In genomic region chr5:116571568-116572321, GRCh38 we compare ENCODE assay signal across 12 cellular contexts. TPM values are rescaled to one million over a fixed set of nuclear protein-coding genes. Genes with fewer than 3 reads are reported as not detected.
DNase-seq lines count a peak whose midpoint lies in the region; ATAC-seq and TF ChIP-seq lines count a peak whose summit lies in the region.
"Had no signal": no experiment of that assay in that cellular context is flagged by ENCODE, and none has a peak within 500 bp of the region (broad histone marks: within the 10 kb centered on the region; RNA-seq: fewer than 3 reads in every experiment).

No MANE protein-coding gene starts in this region.

- H3K9me3 ChIP-seq in left ventricle myocardium inferior (replicated peaks) (no peaks in the 10 kb centered on the region), ectodermal cell (ENCODE audit: control insufficient read depth, low read length) (no peaks in the 10 kb centered on the region), muscle layer of duodenum (ENCODE audit: control insufficient read depth in 1 of 2, low read length in 2 of 2) (no peaks in the 10 kb centered on the region)
- H3K9me3 ChIP-seq: BLaER1 treated with 17β-estradiol and CSF1 and Interleukin-3, amounts not matched to agents 10 nM and 100 nM had no signal

- H3K4me1 ChIP-seq in left ventricle myocardium inferior, result peaks cover 48% of the 10 kb centered on the region
- H3K4me1 ChIP-seq in ectodermal cell (ENCODE audit: control insufficient read depth, insufficient read depth, low read length), result peaks cover 14% of the 10 kb centered on the region
- H3K4me1 ChIP-seq in muscle layer of duodenum (ENCODE audit: control insufficient read depth in 1 of 2, insufficient read depth in 2 of 2, low read length in 2 of 2), result peaks cover 0 to 11% of the 10 kb centered on the region in 2 donors

- no peak for DNase-seq in left ventricle myocardium inferior
- no peak for DNase-seq in Right ventricle myocardium superior
- DNase-seq in activated CD4-positive, alpha-beta T cell treated with anti-CD3 and anti-CD28 coated beads for 1 hour, result no peak
- no peak for DNase-seq in activated T-cell treated with anti-CD3 and anti-CD28 coated beads, Interleukin-2, amount 50 U/mL, for 24 hours
- no peak for DNase-seq in activated CD4-positive, alpha-beta T cell treated with anti-CD3 and anti-CD28 coated beads, Interleukin-2, amount 50 U/mL, for 1 hour
- DNase-seq: central memory CD4-positive, alpha-beta T cell; stimulated activated CD4-positive, alpha-beta T cell treated with anti-CD3 and anti-CD28 coated beads, Interleukin-12 subunit alpha, Interleukin-12 subunit beta, amount 100 ng/mL, for 4 hours had no signal

- peaks cover 81% of the 10 kb centered on the region for H3K27me3 Mint-ChIP-seq in activated T-cell treated with anti-CD3 and anti-CD28 coated beads, Interleukin-2, amount 50 U/mL, for 24 hours

- intact Hi-C loops in left ventricle myocardium inferior (cut with micrococcal nuclease), result no loop called here
- intact Hi-C loops in Right ventricle myocardium superior (cut with DNase I), result loop anchor here (10.0 kb wide), 1 partner anchor 213 kb away; no protein-coding TSS in a partner anchor

- no peaks in the 10 kb centered on the region for H3K9me3 Mint-ChIP-seq in activated T-cell treated with anti-CD3 and anti-CD28 coated beads, Interleukin-2, amount 50 U/mL, for 24 hours

- H3K27ac Mint-ChIP-seq in activated T-cell treated with anti-CD3 and anti-CD28 coated beads, Interleukin-2, amount 50 U/mL, for 24 hours, result no peak overlapping the region

- H3K4me1 Mint-ChIP-seq in activated T-cell treated with anti-CD3 and anti-CD28 coated beads, Interleukin-2, amount 50 U/mL, for 24 hours (ENCODE audit: low read depth), result peaks cover 23% of the 10 kb centered on the region

- H3K4me3 Mint-ChIP-seq in activated T-cell treated with anti-CD3 and anti-CD28 coated beads, Interleukin-2, amount 50 U/mL, for 24 hours, result no peak overlapping the region

- ATAC-seq in Right ventricle myocardium superior (ENCODE audit: poor library complexity) (no peak), GM21447 (IDR thresholded peaks at IDR 0.05; ENCODE audit: unreplicated experiment) (no peak)

- no peaks in the 10 kb centered on the region for H3K36me3 ChIP-seq in left ventricle myocardium inferior
- H3K36me3 ChIP-seq in ectodermal cell (ENCODE audit: control insufficient read depth, insufficient read depth, low read length), result no peaks in the 10 kb centered on the region
- no peaks in the 10 kb centered on the region for H3K36me3 ChIP-seq in muscle layer of duodenum (ENCODE audit: control insufficient read depth in 1 of 2, insufficient read depth in 2 of 2, low read length in 2 of 2)
- H3K36me3 ChIP-seq: BLaER1 treated with 17β-estradiol and CSF1 and Interleukin-3, amounts not matched to agents 10 nM and 100 nM had no signal

- H3K36me3 Mint-ChIP-seq in activated T-cell treated with anti-CD3 and anti-CD28 coated beads, Interleukin-2, amount 50 U/mL, for 24 hours (ENCODE audit: low read depth), result no peaks in the 10 kb centered on the region

- peaks cover 52% of the 10 kb centered on the region for H3K27me3 ChIP-seq in left ventricle myocardium inferior (ENCODE audit: low read depth)
- H3K27me3 ChIP-seq in ectodermal cell (ENCODE audit: control insufficient read depth, insufficient read depth, low read length, poor library complexity, severe bottlenecking), result no peaks in the 10 kb centered on the region
- peaks cover 4% of the 10 kb centered on the region for H3K27me3 ChIP-seq in muscle layer of duodenum (ENCODE audit: low read depth, low read length)

- H3K4me3 ChIP-seq in left ventricle myocardium inferior, result peak overlapping the region; percentile 79
- peak overlapping the region; percentile 71 for H3K4me3 ChIP-seq in ectodermal cell (ENCODE audit: insufficient read depth, low read depth, low read length)
- H3K4me3 ChIP-seq in muscle layer of duodenum (ENCODE audit: low read depth in 1 of 2, low read length in 2 of 2), result peak overlapping the region; percentile 83 to 93

- no peak for TF ChIP-seq CTCF in left ventricle myocardium inferior (IDR thresholded peaks at IDR 0.05; ENCODE audit: borderline replicate concordance)

- 0 to 2% methylated on average over 14 to 15 of the region's 16 CpGs for WGBS in ectodermal cell, 2 experiments

- H3K27ac ChIP-seq in left ventricle myocardium inferior (replicated peaks) (peak overlapping the region; percentile 83), ectodermal cell (ENCODE audit: insufficient read depth, low read depth, low read length, poor library complexity, severe bottlenecking) (no peak overlapping the region), muscle layer of duodenum (ENCODE audit: low read length) (peak overlapping the region; percentile 68)
- H3K27ac ChIP-seq: BLaER1 treated with 17β-estradiol and CSF1 and Interleukin-3, amounts not matched to agents 10 nM and 100 nM; KMS-11 had no signal

RNA-seq across cellular contexts. Expression of gene SEMA6A, which starts 2.9 kb away (rescaled TPM):
- total RNA-seq in left ventricle myocardium inferior (6.3 TPM), Right ventricle myocardium superior (6.3 TPM)
- 74.9 TPM for polyA plus RNA-seq in ectodermal cell (2013, experiment 1 of 4)
- polyA plus RNA-seq in ectodermal cell (2013, experiment 2 of 4), result 74.8 TPM
- 45.0 TPM for polyA plus RNA-seq in ectodermal cell (2013, experiment 3 of 4)
- polyA plus RNA-seq in ectodermal cell (2013, experiment 4 of 4), result 45.7 TPM
